In the genomic region with DNA sequence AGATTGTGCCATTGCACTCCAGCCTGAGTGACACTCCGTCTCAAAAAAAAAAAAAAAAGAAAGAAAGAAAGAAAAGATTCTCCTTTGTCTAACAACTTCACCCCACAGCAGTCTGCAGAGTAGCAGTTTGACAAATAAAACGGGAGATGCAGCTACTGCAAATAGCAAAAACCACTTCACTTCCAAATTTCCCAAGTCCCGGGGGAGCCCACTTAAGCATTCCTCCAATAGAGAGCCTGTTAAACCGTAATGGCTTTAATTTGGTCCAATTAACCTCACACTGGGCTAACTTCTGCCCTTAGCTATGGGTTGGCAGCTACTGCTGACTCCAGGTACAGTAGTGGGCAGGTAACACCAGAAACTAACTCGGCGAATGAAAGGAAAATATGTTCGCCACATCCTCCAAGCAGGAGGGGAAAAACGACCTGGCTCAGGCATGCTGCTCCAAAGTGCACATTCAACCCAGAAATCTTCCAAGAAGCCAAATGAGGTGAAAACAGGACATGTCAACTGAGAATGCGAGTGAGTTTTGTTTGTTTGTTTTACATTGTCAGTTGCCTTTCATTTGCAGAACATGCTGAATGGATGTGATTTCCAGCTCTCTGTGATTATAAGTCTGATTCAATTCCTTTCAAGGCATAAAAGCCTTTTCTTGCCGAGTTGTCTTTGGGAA, we compare ENCODE assay signal across 17 cellular contexts.
DNase-seq lines count a peak whose midpoint lies in the region; ATAC-seq and TF ChIP-seq lines count a peak whose summit lies in the region.
"Had no signal": no experiment of that assay in that cellular context is flagged by ENCODE, and none has a peak within 500 bp of the region (broad histone marks: within the 10 kb centered on the region; RNA-seq: fewer than 3 reads in every experiment).

No MANE protein-coding gene starts in this region.

- H2BK120ac ChIP-seq in neuronal stem cell (ENCODE audit: low read depth, low read length), result no peak overlapping the region

- H3K27me3 ChIP-seq in thoracic aorta (replicated peaks; ENCODE audit: insufficient read depth), result no peaks in the 10 kb centered on the region
- peaks cover 0 to 59% (median 0%) of the 10 kb centered on the region in 3 experiments for H3K27me3 ChIP-seq in neuronal stem cell (ENCODE audit: control insufficient read depth in 3 of 3, insufficient read depth in 3 of 3, low read depth in 1 of 3, low read length in 3 of 3)
- H3K27me3 ChIP-seq in vagina, result no peaks in the 10 kb centered on the region
- H3K27me3 ChIP-seq: ascending aorta had no signal

- H3K4me3 ChIP-seq in thoracic aorta, result peak overlapping the region; percentile 41
- H3K4me3 ChIP-seq in neuronal stem cell (ENCODE audit: low read length in 2 of 2), result no peak overlapping the region
- H3K4me3 ChIP-seq in vagina, result no peak overlapping the region
- H3K4me3 ChIP-seq: ascending aorta had no signal

- DNase-seq in NCI-H524 (lab: John Stamatoyannopoulos, UW), result peak; percentile 46 to 47
- no peak for DNase-seq in NCI-H524 treated with DMSO at 0.1 percent for 48 hours (lab: John Stamatoyannopoulos, UW)
- peak; percentile 91 for DNase-seq in NCI-H748 (lab: John Stamatoyannopoulos, UW; ENCODE audit: unreplicated experiment)
- no peak for DNase-seq in epithelial cell of prostate (ENCODE audit: low read depth, low spot score)
- no peak for DNase-seq in thoracic aorta (ENCODE audit: low spot score)
- DNase-seq in neuronal stem cell (ENCODE audit: low spot score), result no peak
- DNase-seq in vagina (ENCODE audit: extremely low spot score in 2 of 2), result no peak
- DNase-seq: activated B cell treated with CpG ODN at 0.5 μM for 24 hours; activated effector memory CD4-positive, alpha-beta T cell treated with anti-CD3 and anti-CD28 coated beads, Interleukin-2, amount 50 U/mL, for 16 hours; CD4-positive, alpha-beta memory T cell; erythroblast; HCEC 1CT; NCI-H526 treated with DMSO at 0.1 percent for 48 hours; small intestine had no signal

- no peak overlapping the region for H2AFZ ChIP-seq in neuronal stem cell (ENCODE audit: low read length)

- no peak overlapping the region for H3K4ac ChIP-seq in neuronal stem cell (ENCODE audit: low read length)

- H3K79me1 ChIP-seq in neuronal stem cell (ENCODE audit: low read depth, low read length), result no peaks in the 10 kb centered on the region

- H2BK5ac ChIP-seq in neuronal stem cell (ENCODE audit: low read length), result no peak overlapping the region

- H3K9me3 ChIP-seq in thoracic aorta, result no peaks in the 10 kb centered on the region
- H3K9me3 ChIP-seq in neuronal stem cell (replicated peaks in 1 of 2; ENCODE audit: control insufficient read depth in 2 of 2, insufficient read depth in 1 of 2, low read depth in 1 of 2, low read length in 2 of 2), result no peaks in the 10 kb centered on the region
- no peaks in the 10 kb centered on the region for H3K9me3 ChIP-seq in vagina
- H3K9me3 ChIP-seq: ascending aorta had no signal

- no peak overlapping the region for H2BK12ac ChIP-seq in neuronal stem cell (ENCODE audit: low read length)

- ATAC-seq in thoracic aorta (ENCODE audit: insufficient number of reproducible peaks, low FRiP score, low read depth), result no peak
- ATAC-seq in HG02840 (IDR thresholded peaks at IDR 0.05; ENCODE audit: low FRiP score, unreplicated experiment), result no peak

- intact Hi-C loops in vagina (cut with DNase I), result no loop called here

- H3K36me3 ChIP-seq in thoracic aorta, result no peaks in the 10 kb centered on the region
- no peaks in the 10 kb centered on the region for H3K36me3 ChIP-seq in neuronal stem cell (replicated peaks in 1 of 2; ENCODE audit: control insufficient read depth in 2 of 2, insufficient read depth in 2 of 2, low read length in 2 of 2)
- no peaks in the 10 kb centered on the region for H3K36me3 ChIP-seq in vagina
- H3K36me3 ChIP-seq: ascending aorta had no signal

- no peak overlapping the region for H4K8ac ChIP-seq in neuronal stem cell (ENCODE audit: low read depth, low read length)

- H3K9ac ChIP-seq in neuronal stem cell (ENCODE audit: low read depth, low read length, poor library complexity), result no peak overlapping the region

- no peak for TF ChIP-seq POLR2A in vagina (IDR thresholded peaks at IDR 0.05)

- no peak overlapping the region for H3K4me2 ChIP-seq in neuronal stem cell (ENCODE audit: insufficient read depth, low read length, poor library complexity, severe bottlenecking)

- H3K4me1 ChIP-seq in thoracic aorta (ENCODE audit: control insufficient read depth in 1 of 2, low read depth in 2 of 2), result peaks cover 7% of the 10 kb centered on the region in 2 donors
- peaks cover 6 to 19% of the 10 kb centered on the region in 2 donors for H3K4me1 ChIP-seq in neuronal stem cell (ENCODE audit: control insufficient read depth in 2 of 2, insufficient read depth in 1 of 2, low read depth in 1 of 2, low read length in 2 of 2)
- H3K4me1 ChIP-seq in vagina, result no peaks in the 10 kb centered on the region

- no peak overlapping the region for H2AK5ac ChIP-seq in neuronal stem cell (ENCODE audit: low read depth, low read length)

- no peak overlapping the region for H3K23ac ChIP-seq in neuronal stem cell (ENCODE audit: low read depth, low read length, poor library complexity)

- TF ChIP-seq CTCF in thoracic aorta (IDR thresholded peaks at IDR 0.05), result no peak
- TF ChIP-seq CTCF in vagina (IDR thresholded peaks at IDR 0.05), result no peak

- no peak overlapping the region for H3K18ac ChIP-seq in neuronal stem cell (ENCODE audit: low read length)

- no peak overlapping the region for H3K14ac ChIP-seq in neuronal stem cell (ENCODE audit: low read length)

- no peak overlapping the region for H4K91ac ChIP-seq in neuronal stem cell (ENCODE audit: low read depth, low read length, poor library complexity)

- WGBS in neuronal stem cell (ENCODE audit: extremely low coverage in 2 of 2, insufficient read length in 2 of 2, insufficient replicate concordance in 1 of 2), 2 donors, result no CpG with 5 or more reads among the region's 10 CpGs

- H2BK15ac ChIP-seq in neuronal stem cell (ENCODE audit: low read length), result no peak overlapping the region

- peak overlapping the region; percentile 98 for H3K27ac ChIP-seq in epithelial cell of prostate
- no peak overlapping the region for H3K27ac ChIP-seq in thoracic aorta
- H3K27ac ChIP-seq in neuronal stem cell (replicated peaks; ENCODE audit: low read length), result no peak overlapping the region
- no peak overlapping the region for H3K27ac ChIP-seq in vagina
- H3K27ac ChIP-seq: ascending aorta, RWPE1 had no signal

Comparison
In these comparisons a context has a peak if more than half of its experiments do, and no peak if none do; other contexts are left out.
1. DNase-seq: peak in NCI-H524 (2 of 2) and NCI-H748 (single experiment); none in NCI-H524 treated with DMSO at 0.1 percent for 48 hours (single experiment), epithelial cell of prostate (single experiment), thoracic aorta (single experiment), neuronal stem cell (single experiment) and vagina (0 of 2).